In genomic region chr11:72735495-72736027, GRCh38 we compare ENCODE assay signal across 10 cellular contexts. TPM values are rescaled to one million over a fixed set of nuclear protein-coding genes. Genes with fewer than 3 reads are reported as not detected.
DNase-seq lines count a peak whose midpoint lies in the region; ATAC-seq and TF ChIP-seq lines count a peak whose summit lies in the region.
"Had no signal": no experiment of that assay in that cellular context is flagged by ENCODE, and none has a peak within 500 bp of the region (broad histone marks: within the 10 kb centered on the region; RNA-seq: fewer than 3 reads in every experiment).

No MANE protein-coding gene starts in this region.

- H3K36me3 ChIP-seq in HEK293 (ENCODE audit: control insufficient read depth in 2 of 2, insufficient read depth in 1 of 2, low read length in 2 of 2) (peaks cover 0 to 10% of the 10 kb centered on the region in 2 experiments; a peak in 1 of 3 replicates), sigmoid colon (no peaks in the 10 kb centered on the region)

- TF ChIP-seq CTCF in HEK293 (tag by site-specific recombination; IDR thresholded peaks at IDR 0.05), result no peak
- no peak for TF ChIP-seq CTCF in sigmoid colon (IDR thresholded peaks at IDR 0.05)

- peak in 2 of 4 donors; percentile 25 to 44 for TF ChIP-seq EP300 in sigmoid colon (IDR thresholded peaks at IDR 0.05)

- intact Hi-C loops in Right ventricle myocardium superior (cut with DNase I), result no loop called here
- intact Hi-C loops in sigmoid colon (cut with DNase I), result no loop called here

- no peak for TF ChIP-seq POLR2A in sigmoid colon (IDR thresholded peaks at IDR 0.05)

- WGBS in sigmoid colon, 2 donors, result 84 to 91% methylated on average over 8 of the region's 8 CpGs

- POLR2A ChIA-PET in HEK293 (lab: Yijun Ruan, JAX), result no interaction called here

- CTCF ChIA-PET in HEK293 (lab: Yijun Ruan, JAX), result interaction anchor here (1.0 to 3.2 kb wide), 3 partner anchors 11 to 57 kb away, joined by 5 to 14 read pairs (median 6); no protein-coding TSS in a partner anchor

- H3K4me1 ChIP-seq in HEK293 (ENCODE audit: control insufficient read depth, insufficient read depth, low read length) (no peaks in the 10 kb centered on the region), sigmoid colon (peaks cover 0 to 63% (median 37%) of the 10 kb centered on the region in 4 donors)

- H3K9me3 ChIP-seq in HEK293 (ENCODE audit: control insufficient read depth, insufficient read depth, low read depth, low read length), result no peaks in the 10 kb centered on the region
- no peaks in the 10 kb centered on the region for H3K9me3 ChIP-seq in sigmoid colon

- H3K27ac ChIP-seq in HEK293 (ENCODE audit: extremely low read depth, low read depth, low read length) (no peak overlapping the region), sigmoid colon (peak overlapping the region; percentile 59 to 77 (median 72))

- H3K4me3 ChIP-seq in HEK293 (ENCODE audit: low read depth, low read length) (no peak overlapping the region), sigmoid colon (no peak overlapping the region)

- H3K27me3 ChIP-seq in sigmoid colon, result no peaks in the 10 kb centered on the region

- DNase-seq in SW480 (ENCODE audit: low spot score) (peak; percentile 56), Right ventricle myocardium superior (peak; percentile 55), sigmoid colon (peak; percentile 91), DMS79 treated with DMSO at 0.1 percent for 48 hours (lab: John Stamatoyannopoulos, UW) (no peak)
- no peak for DNase-seq in activated naive CD4-positive, alpha-beta T cell treated with Interleukin-2 at 50 U/mL for 16 hours
- DNase-seq: activated T-cell treated with anti-CD3 and anti-CD28 coated beads, Interleukin-2, amount 50 U/mL, for 1 hour; NCI-H1092 treated with DMSO at 0.1 percent for 48 hours had no signal

- ATAC-seq in Right ventricle myocardium superior (ENCODE audit: poor library complexity) (peak; percentile 83), GM21447 (IDR thresholded peaks at IDR 0.05; ENCODE audit: unreplicated experiment) (no peak), GM18909 (IDR thresholded peaks at IDR 0.05; ENCODE audit: poor library complexity, unreplicated experiment) (no peak)

TF ChIP-seq in HEK293, 187 proteins besides CTCF, POLR2A, EP300 and RAD21:
- peak; percentile 90 for TF ChIP-seq ZNF341 (tag by site-specific recombination; IDR thresholded peaks at IDR 0.05; ENCODE audit: low read depth)
- TF ChIP-seq ZNF664 (tag by site-specific recombination; IDR thresholded peaks at IDR 0.05), result peak; percentile 77
- TF ChIP-seq HOXA7 (CRISPR knock-in tag; IDR thresholded peaks at IDR 0.05; ENCODE audit: borderline replicate concordance), result no peak
- peak; percentile 70; the same call in 1 of the 2 replicates for TF ChIP-seq TCF7L2 (IDR thresholded peaks at IDR 0.05; ENCODE audit: borderline replicate concordance, low read depth, low read length)
- TF ChIP-seq HOXC10 (CRISPR knock-in tag; IDR thresholded peaks at IDR 0.05), result no peak
- TF ChIP-seq ZBTB48 (tag by site-specific recombination; IDR thresholded peaks at IDR 0.05), result 0 out of 2 replicates have a peak, but pooled peaks have one; percentile 20
- TF ChIP-seq ZBTB6 (tag by site-specific recombination; IDR thresholded peaks at IDR 0.05), result no peak
- 0 out of 2 replicates have a peak, but pooled peaks have one; percentile 12 for TF ChIP-seq ZNF121 (tag by site-specific recombination; IDR thresholded peaks at IDR 0.05)
- 0 out of 2 replicates have a peak, but pooled peaks have one; percentile 23 for TF ChIP-seq TRIM28 (IDR thresholded peaks at IDR 0.05; ENCODE audit: borderline replicate concordance, low read length)
- TF ChIP-seq ZIC2 (tag by site-specific recombination; IDR thresholded peaks at IDR 0.05), result peak; percentile 66

RNA-seq across cellular contexts. Expression of gene ARAP1, which starts 16.6 kb away (rescaled TPM):
- total RNA-seq in Right ventricle myocardium superior (58.0 TPM), sigmoid colon (100 to 1,000 TPM in 1 of 4 donors, 10 to 100 TPM in 3; 56.5 to 135 (median 70.0) TPM)
- polyA plus RNA-seq in sigmoid colon, result 10 to 100 TPM; 31.9 to 81.7 (median 34.2) TPM

RNA-seq across cellular contexts. Expression of gene STARD10, which starts 58.3 kb away (rescaled TPM):
- total RNA-seq in Right ventricle myocardium superior (117 TPM), sigmoid colon (10 to 100 TPM; 29.9 to 60.1 (median 43.9) TPM)
- polyA plus RNA-seq in sigmoid colon, result 100 to 1,000 TPM; 286 to 900 (median 781) TPM

Comparison
In these comparisons a context has a peak if more than half of its experiments do, and no peak if none do; other contexts are left out.
1. DNase-seq: peak in SW480 (single experiment), Right ventricle myocardium superior (single experiment) and sigmoid colon (single experiment); none in DMS79 treated with DMSO at 0.1 percent for 48 hours (single experiment) and activated naive CD4-positive, alpha-beta T cell treated with Interleukin-2 at 50 U/mL for 16 hours (single experiment).